Comparison of ENCODE assay signal across 21 cellular contexts in the genomic region with DNA sequence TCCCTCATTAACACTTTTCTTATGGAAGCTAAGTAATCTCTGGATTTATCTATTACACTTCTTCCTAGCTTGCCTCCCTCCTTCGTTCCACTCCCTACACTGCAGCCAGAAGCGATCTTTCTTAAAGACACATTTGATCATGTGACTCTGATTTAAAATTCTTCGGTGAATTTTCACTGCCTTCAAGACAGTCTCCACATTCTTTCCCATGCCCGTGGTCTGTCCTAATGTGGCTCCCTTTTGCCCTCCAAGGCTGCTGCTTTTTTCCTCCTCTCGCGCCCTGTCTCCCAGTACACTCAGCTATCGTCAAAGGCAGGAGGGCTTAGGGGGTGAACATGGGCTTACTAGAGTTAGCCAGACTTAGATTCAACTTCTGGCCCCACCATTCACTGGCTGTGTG.
"Had no signal": no experiment of that assay in that cellular context is flagged by ENCODE, and none has a peak within 500 bp of the region (broad histone marks: within the 10 kb centered on the region; RNA-seq: fewer than 3 reads in every experiment).

No MANE protein-coding gene starts in this region.

- ATAC-seq: activated T-cell treated with anti-CD3 and anti-CD28 coated beads, Interleukin-2, amount 50 U/mL, for 72 hours; heart left ventricle; left lung; mucosa of descending colon had no signal

- H3K4me3 ChIP-seq: dorsolateral prefrontal cortex, heart left ventricle, left lung, mucosa of descending colon, sigmoid colon, SK-N-MC, spleen, thyroid gland had no signal

- H3K27me3 ChIP-seq: dorsolateral prefrontal cortex, heart left ventricle, left lung, sigmoid colon, spleen, thyroid gland had no signal

- H3K27ac ChIP-seq: dorsolateral prefrontal cortex, heart left ventricle, parathyroid adenoma, sigmoid colon, SK-N-MC, spleen had no signal

- H3K4me1 ChIP-seq: parathyroid adenoma, sigmoid colon had no signal

- H3K79me2 ChIP-seq: parathyroid adenoma had no signal

- H3K9ac ChIP-seq: parathyroid adenoma had no signal

- H2AFZ ChIP-seq: parathyroid adenoma had no signal

- H3K9me3 ChIP-seq: heart left ventricle, left lung, mucosa of descending colon, sigmoid colon, spleen, thyroid gland had no signal

- FAIRE-seq: frontal cortex, TTC549 had no signal

- DNase-seq: activated CD4-positive, alpha-beta T cell treated with anti-CD3 and anti-CD28 coated beads for 48 hours; activated CD8-positive, alpha-beta memory T cell treated with anti-CD3 and anti-CD28 coated beads, Interleukin-2, amount 50 U/mL, for 48 hours; activated gamma-delta T cell; activated T-cell treated with anti-CD3 and anti-CD28 coated beads, Interleukin-2, amount 50 U/mL, for 72 hours; amniotic stem cell; caudate nucleus; dorsolateral prefrontal cortex; endodermal cell; heart left ventricle; left lung; mammary epithelial cell; mucosa of descending colon; naive B cell; sigmoid colon; spleen; stimulated activated naive CD4-positive, alpha-beta T cell treated with Interleukin-2 at 50 U/mL for 16 hours; thyroid gland had no signal
